Comparison of ENCODE assay signal across 8 cellular contexts in genomic region chrX:63686878-63687714, GRCh38.
A peak's percentile ranks its signal among the peaks of the same experiment; 100 is the strongest.
DNase-seq lines count a peak whose midpoint lies in the region; ATAC-seq and TF ChIP-seq lines count a peak whose summit lies in the region.

No MANE protein-coding gene starts in this region.

- ATAC-seq in GM18867 (IDR thresholded peaks at IDR 0.05; ENCODE audit: unreplicated experiment) (peak; percentile 88), RWPE2 (ENCODE audit: low read depth) (peak; percentile 54; the same call in 1 of the 3 replicates), natural killer cell (peak in 2 of 3 donors; percentile 66 to 88), GM18520 (IDR thresholded peaks at IDR 0.05; ENCODE audit: unreplicated experiment) (no peak)
- ATAC-seq in effector memory CD8-positive, alpha-beta T cell (replicated peaks): no peak

- H3K4me1 Mint-ChIP-seq in Caco-2 (ENCODE audit: low read depth, unreplicated experiment) (no peaks in the 10 kb centered on the region), natural killer cell (peaks cover 0 to 17% of the 10 kb centered on the region in 2 donors)
- no peaks in the 10 kb centered on the region for H3K4me1 Mint-ChIP-seq in effector memory CD8-positive, alpha-beta T cell (ENCODE audit: low read depth in 2 of 2)

- no TSS peak for BruUV-seq in Caco-2 (replicated peaks; lab: Mats Ljungman, UMichigan)

- no peak overlapping the region for H3K27ac ChIP-seq in RWPE2 (ENCODE audit: poor library complexity, severe bottlenecking)

- H3K36me3 ChIP-seq in Caco-2 (ENCODE audit: control insufficient read depth, insufficient read depth, low read length): no peaks in the 10 kb centered on the region
- no peaks in the 10 kb centered on the region for H3K36me3 ChIP-seq in RWPE2 (ENCODE audit: low read depth)

- DNase-seq in Caco-2: peak; percentile 18 to 28
- peak; percentile 8 for DNase-seq in HK-2 (ENCODE audit: unreplicated experiment)
- no peak for DNase-seq in RWPE2 (ENCODE audit: low spot score)
- peak in 2 of 3 experiments; percentile 6 to 7 for DNase-seq in effector memory CD8-positive, alpha-beta T cell
- no peak for DNase-seq in natural killer cell
- DNase-seq in putamen (ENCODE audit: low spot score): no peak

- no peaks in the 10 kb centered on the region for H3K9me3 Mint-ChIP-seq in Caco-2 (ENCODE audit: unreplicated experiment)
- H3K9me3 Mint-ChIP-seq in effector memory CD8-positive, alpha-beta T cell: no peaks in the 10 kb centered on the region
- H3K9me3 Mint-ChIP-seq in natural killer cell: peaks cover 2 to 6% of the 10 kb centered on the region in 2 donors

- H3K4me3 ChIP-seq in Caco-2 (ENCODE audit: low read depth, low read length) (no peak overlapping the region), RWPE2 (ENCODE audit: severe bottlenecking) (no peak overlapping the region)

- CTCF ChIA-PET in Caco-2 (lab: Charles Lee): interaction anchor here (0.6 to 1.3 kb wide), 3 partner anchors 176 to 182 kb away, joined by 3 to 4 read pairs (median 3); no protein-coding TSS in a partner anchor

- no peaks in the 10 kb centered on the region for H3K9me3 ChIP-seq in Caco-2
- H3K9me3 ChIP-seq in RWPE2 (ENCODE audit: severe bottlenecking): no peaks in the 10 kb centered on the region

- H3K27ac Mint-ChIP-seq in Caco-2 (ENCODE audit: unreplicated experiment): no peak overlapping the region
- peak overlapping the region in 1 of 2 donors; percentile 58 for H3K27ac Mint-ChIP-seq in effector memory CD8-positive, alpha-beta T cell
- H3K27ac Mint-ChIP-seq in natural killer cell: no peak overlapping the region

- intact Hi-C loops in Caco-2 (cut with micrococcal nuclease; ENCODE audit: unreplicated experiment) (loop anchor here (1.0 to 2.0 kb wide), 2 partner anchors 180 to 412 kb away; no protein-coding TSS in a partner anchor), natural killer cell (cut with micrococcal nuclease) (no loop called here)

- H3K4me3 Mint-ChIP-seq in Caco-2 (ENCODE audit: unreplicated experiment) (no peak overlapping the region), natural killer cell (no peak overlapping the region)
- no peak overlapping the region for H3K4me3 Mint-ChIP-seq in effector memory CD8-positive, alpha-beta T cell

- H3K27me3 ChIP-seq in Caco-2 (replicated peaks; ENCODE audit: control insufficient read depth, insufficient read depth, low read length): no peaks in the 10 kb centered on the region
- H3K27me3 ChIP-seq in RWPE2 (ENCODE audit: insufficient read depth, poor library complexity, severe bottlenecking): no peaks in the 10 kb centered on the region

- no peaks in the 10 kb centered on the region for H3K36me3 Mint-ChIP-seq in Caco-2 (ENCODE audit: insufficient read depth, unreplicated experiment)
- peaks cover 3% of the 10 kb centered on the region for H3K36me3 Mint-ChIP-seq in effector memory CD8-positive, alpha-beta T cell (ENCODE audit: insufficient read depth)
- H3K36me3 Mint-ChIP-seq in natural killer cell: no peaks in the 10 kb centered on the region

- peak; percentile 47 to 56 for TF ChIP-seq CTCF in Caco-2 (IDR thresholded peaks at IDR 0.05; ENCODE audit: insufficient read depth in 1 of 2, low read depth in 1 of 2, low read length in 1 of 2, severe bottlenecking in 1 of 2, unreplicated experiment in 1 of 2)
- TF ChIP-seq CTCF in RWPE2 (IDR thresholded peaks at IDR 0.05; ENCODE audit: poor library complexity, severe bottlenecking): peak; percentile 59
- TF ChIP-seq CTCF in natural killer cell (IDR thresholded peaks at IDR 0.05): peak; percentile 64

- H3K27me3 Mint-ChIP-seq in Caco-2 (ENCODE audit: insufficient read depth, unreplicated experiment) (no peaks in the 10 kb centered on the region), natural killer cell (ENCODE audit: low read depth in 2 of 2) (no peaks in the 10 kb centered on the region)
- no peaks in the 10 kb centered on the region for H3K27me3 Mint-ChIP-seq in effector memory CD8-positive, alpha-beta T cell

- H3K4me1 ChIP-seq in Caco-2 (no peaks in the 10 kb centered on the region), RWPE2 (ENCODE audit: insufficient read depth, poor library complexity, severe bottlenecking) (no peaks in the 10 kb centered on the region)

- POLR2A ChIA-PET in Caco-2 (lab: Charles Lee): no interaction called here

Comparison
In these comparisons a context has a peak if more than half of its experiments do, and no peak if none do; other contexts are left out.
1. DNase-seq: peak in Caco-2 (2 of 2), HK-2 (single experiment) and effector memory CD8-positive, alpha-beta T cell (2 of 3); none in RWPE2 (single experiment), natural killer cell (single experiment) and putamen (single experiment).
2. ATAC-seq: peak in GM18867 (single experiment), RWPE2 (single experiment) and natural killer cell (2 of 3); none in effector memory CD8-positive, alpha-beta T cell (single experiment) and GM18520 (single experiment).
3. Peak in every context shown above with its lines, with median percentiles within 50 percentile points of each other: CTCF ChIP-seq.